In the genomic region with DNA sequence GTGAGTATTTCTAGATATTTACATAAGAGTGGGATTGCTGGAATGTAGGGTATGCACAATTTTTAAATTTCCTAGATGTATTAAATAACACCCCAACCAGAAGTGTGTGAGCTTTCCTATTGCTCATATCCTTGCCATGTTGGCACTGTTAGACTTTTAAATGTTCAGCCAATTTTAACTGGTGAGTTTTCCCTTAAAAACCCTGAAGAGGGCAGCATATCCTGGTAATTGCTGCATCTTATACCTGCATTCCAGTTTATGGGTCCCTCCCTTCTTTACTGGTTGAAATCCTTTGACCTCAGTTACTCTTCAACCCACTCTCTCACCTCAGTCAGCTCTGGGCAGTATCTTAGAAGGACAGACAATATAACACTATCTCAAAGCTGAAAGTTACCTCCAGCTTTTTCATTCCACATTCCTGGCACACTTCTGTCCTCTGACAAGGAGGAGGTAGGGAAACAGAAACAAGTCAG, we compare ENCODE assay signal across 8 cellular contexts.
DNase-seq lines count a peak whose midpoint lies in the region; ATAC-seq lines count a peak whose summit lies in the region.

No MANE protein-coding gene starts in this region.

- no peak overlapping the region for H3K4me2 ChIP-seq in mesendoderm (ENCODE audit: low read length)

- no peak overlapping the region for H3K9ac ChIP-seq in mesendoderm (ENCODE audit: low read length)

- no peak overlapping the region for H3K56ac ChIP-seq in mesendoderm (ENCODE audit: low read length)

- H2BK5ac ChIP-seq in mesendoderm (ENCODE audit: low read length): no peak overlapping the region

- peak; percentile 93 for DNase-seq in ELR (ENCODE audit: low read depth)
- DNase-seq in LHCN-M2 (ENCODE audit: low read depth): peak; percentile 90
- DNase-seq in T47D (ENCODE audit: low read depth in 1 of 2, low spot score in 1 of 2): peak; percentile 18 to 86
- peak; percentile 86 for DNase-seq in mesendoderm
- DNase-seq in 8988T: no peak
- no peak for DNase-seq in activated T-cell treated with anti-CD3 and anti-CD28 coated beads, Interleukin-2, amount 50 U/mL, for 48 hours

- no peaks in the 10 kb centered on the region for H3K79me1 ChIP-seq in mesendoderm (ENCODE audit: low read length)

- no peak overlapping the region for H3K4me3 ChIP-seq in mesendoderm (ENCODE audit: low read length)

- H2BK120ac ChIP-seq in mesendoderm (ENCODE audit: low read depth, low read length): no peak overlapping the region

- no peaks in the 10 kb centered on the region for H3K36me3 ChIP-seq in mesendoderm (ENCODE audit: control insufficient read depth, insufficient read depth, low read length)

- no peaks in the 10 kb centered on the region for H3K27me3 ChIP-seq in mesendoderm (ENCODE audit: insufficient read depth, low read length, poor library complexity)

- no peak overlapping the region for H4K5ac ChIP-seq in mesendoderm (ENCODE audit: low read length)

- no peak overlapping the region for H2BK15ac ChIP-seq in mesendoderm (replicated peaks; ENCODE audit: low read depth)

- no peaks in the 10 kb centered on the region for H3K4me1 ChIP-seq in mesendoderm (ENCODE audit: control insufficient read depth, low read depth, low read length)

- no peak overlapping the region for H3K4ac ChIP-seq in mesendoderm (ENCODE audit: low read depth, low read length)

- H2AK5ac ChIP-seq in mesendoderm (ENCODE audit: low read length): no peak overlapping the region

- no peaks in the 10 kb centered on the region for H3K79me2 ChIP-seq in mesendoderm (ENCODE audit: control insufficient read depth, insufficient read depth, low read length)

- in situ Hi-C loops in T47D (cut with HindIII; ENCODE audit: low pct_unique_long_range_greater_than_20kb, low sequenced_read_pairs): loop anchor here (25.0 kb wide), 1 partner anchor 117 kb away; no protein-coding TSS in a partner anchor

- no peak overlapping the region for H4K8ac ChIP-seq in mesendoderm (ENCODE audit: low read depth, low read length)

- H3K23ac ChIP-seq in mesendoderm (ENCODE audit: low read length): no peak overlapping the region

- H3K27ac ChIP-seq in mesendoderm (ENCODE audit: low read depth, low read length): no peak overlapping the region

- no peak overlapping the region for H3K18ac ChIP-seq in mesendoderm (ENCODE audit: low read length)

- ATAC-seq in HG02571 (IDR thresholded peaks at IDR 0.05; ENCODE audit: unreplicated experiment): no peak
- no peak for ATAC-seq in HG03095 (IDR thresholded peaks at IDR 0.05; ENCODE audit: unreplicated experiment)

Comparison
In these comparisons a context has a peak if more than half of its experiments do, and no peak if none do; other contexts are left out.
1. DNase-seq: peak in ELR (single experiment), LHCN-M2 (single experiment), T47D (2 of 2) and mesendoderm (single experiment); none in 8988T (single experiment) and activated T-cell treated with anti-CD3 and anti-CD28 coated beads, Interleukin-2, amount 50 U/mL, for 48 hours (0 of 2).